In genomic region chr11:91998466-91998865, GRCh38 we compare ENCODE assay signal across 17 cellular contexts.
DNase-seq lines count a peak whose midpoint lies in the region; ATAC-seq and TF ChIP-seq lines count a peak whose summit lies in the region.
"Had no signal": no experiment of that assay in that cellular context is flagged by ENCODE, and none has a peak within 500 bp of the region (broad histone marks: within the 10 kb centered on the region; RNA-seq: fewer than 3 reads in every experiment).

No MANE protein-coding gene starts in this region.

- ATAC-seq in heart left ventricle = no peak
- ATAC-seq: T-helper 17 cell had no signal

- H2AFZ ChIP-seq in hepatocyte (no peak overlapping the region), mesenchymal stem cell (ENCODE audit: low read depth, low read length) (no peak overlapping the region)
- H2AFZ ChIP-seq: PC-9 had no signal

- H4K8ac ChIP-seq in mesenchymal stem cell (ENCODE audit: low read length) = no peak overlapping the region

- H3K27ac ChIP-seq in hepatocyte (peak overlapping the region; percentile 20), mesenchymal stem cell (ENCODE audit: low read length, poor library complexity, severe bottlenecking) (no peak overlapping the region), heart left ventricle (no peak overlapping the region)
- H3K27ac ChIP-seq: PC-9 had no signal

- H3K9me2 ChIP-seq in hepatocyte (replicated peaks; ENCODE audit: insufficient read depth) = no peaks in the 10 kb centered on the region

- no peak overlapping the region for H2BK15ac ChIP-seq in mesenchymal stem cell (ENCODE audit: low read depth, poor library complexity, severe bottlenecking)

- H3K9me3 ChIP-seq in hepatocyte (ENCODE audit: low read depth) = no peaks in the 10 kb centered on the region
- no peaks in the 10 kb centered on the region for H3K9me3 ChIP-seq in mesenchymal stem cell (ENCODE audit: control insufficient read depth, low read length)
- H3K9me3 ChIP-seq in heart left ventricle = no peaks in the 10 kb centered on the region

- H3K14ac ChIP-seq in mesenchymal stem cell (ENCODE audit: low read length in 2 of 2) = no peak overlapping the region

- H3K4me3 ChIP-seq in hepatocyte = no peak overlapping the region
- H3K4me3 ChIP-seq in mesenchymal stem cell (ENCODE audit: insufficient read depth in 1 of 2, low read depth in 1 of 2, low read length in 2 of 2) = no peak overlapping the region
- no peak overlapping the region for H3K4me3 ChIP-seq in heart left ventricle
- H3K4me3 ChIP-seq: PC-9 had no signal

- H4K91ac ChIP-seq in mesenchymal stem cell (ENCODE audit: low read length) = no peak overlapping the region

- no peak overlapping the region for H3K23ac ChIP-seq in mesenchymal stem cell (ENCODE audit: low read length in 2 of 2)

- intact Hi-C loops in heart left ventricle (cut with DNase I) = no loop called here

- H3K18ac ChIP-seq in mesenchymal stem cell (ENCODE audit: low read depth in 1 of 2, low read length in 2 of 2) = no peak overlapping the region

- TF ChIP-seq CTCF in hepatocyte (IDR thresholded peaks at IDR 0.05; ENCODE audit: poor library complexity) (no peak), heart left ventricle (IDR thresholded peaks at IDR 0.05) (no peak)

- no peak overlapping the region for H3K4ac ChIP-seq in mesenchymal stem cell (ENCODE audit: low read depth in 1 of 2, low read length in 2 of 2)

- H2BK5ac ChIP-seq in mesenchymal stem cell (ENCODE audit: low read depth, low read length, poor library complexity, severe bottlenecking) = no peak overlapping the region

- TF ChIP-seq POLR2A in heart left ventricle (IDR thresholded peaks at IDR 0.05) = no peak

- 63% methylated on average over 1 of the region's 1 CpG for WGBS in hepatocyte (ENCODE audit: low lambda C conversion rate, missing lambda C conversion rate)
- WGBS in mesenchymal stem cell = 92% methylated on average over 1 of the region's 1 CpG
- WGBS in heart left ventricle, 4 donors = 92 to 100% (median 98%) methylated on average over 1 of the region's 1 CpG

- H3K36me3 ChIP-seq in hepatocyte (replicated peaks; ENCODE audit: insufficient read depth, low read depth) (no peaks in the 10 kb centered on the region), mesenchymal stem cell (ENCODE audit: control insufficient read depth in 1 of 2, insufficient read depth in 2 of 2, low read depth in 1 of 2, low read length in 2 of 2) (no peaks in the 10 kb centered on the region), heart left ventricle (no peaks in the 10 kb centered on the region)

- no peaks in the 10 kb centered on the region for H3K79me1 ChIP-seq in mesenchymal stem cell (replicated peaks; ENCODE audit: low read length, poor library complexity, severe bottlenecking)

- H2BK120ac ChIP-seq in mesenchymal stem cell (ENCODE audit: low read depth, low read length) = no peak overlapping the region

- H3K9ac ChIP-seq in mesenchymal stem cell (ENCODE audit: low read length) = no peak overlapping the region

- no peak overlapping the region for H2BK12ac ChIP-seq in mesenchymal stem cell (ENCODE audit: low read length in 2 of 2)

- no peaks in the 10 kb centered on the region for H3K27me3 ChIP-seq in hepatocyte
- H3K27me3 ChIP-seq in mesenchymal stem cell (ENCODE audit: control insufficient read depth in 1 of 2, insufficient read depth in 1 of 2, low read length in 2 of 2) = no peaks in the 10 kb centered on the region
- no peaks in the 10 kb centered on the region for H3K27me3 ChIP-seq in heart left ventricle

- H3K4me1 ChIP-seq in hepatocyte (ENCODE audit: insufficient read depth) (no peaks in the 10 kb centered on the region), mesenchymal stem cell (ENCODE audit: control insufficient read depth, insufficient read depth, low read depth, low read length) (no peaks in the 10 kb centered on the region), heart left ventricle (no peaks in the 10 kb centered on the region)

- no peaks in the 10 kb centered on the region for H3K79me2 ChIP-seq in hepatocyte

- H3K4me2 ChIP-seq in hepatocyte (no peak overlapping the region), mesenchymal stem cell (ENCODE audit: low read length, poor library complexity, severe bottlenecking) (no peak overlapping the region)
- H3K4me2 ChIP-seq: PC-9 had no signal

- H4K20me1 ChIP-seq in hepatocyte (ENCODE audit: insufficient read depth, poor library complexity, severe bottlenecking) = no peaks in the 10 kb centered on the region

- DNase-seq in DMS53 (lab: John Stamatoyannopoulos, UW) (peak; percentile 99), NCI-H2029 (lab: John Stamatoyannopoulos, UW) (peak; percentile 85), NCI-H510A treated with DMSO at 0.1 percent for 48 hours (lab: John Stamatoyannopoulos, UW) (peak; percentile 95), hepatocyte (ENCODE audit: low spot score) (no peak), mesenchymal stem cell (no peak), iPS-NIHi11 (ENCODE audit: low spot score) (no peak), heart left ventricle (no peak), GF-D8 (lab: John Stamatoyannopoulos, UW) (no peak)
- DNase-seq: ACHN; CD4-positive, alpha-beta T cell; DMS 273 treated with DMSO at 0.1 percent for 48 hours; HCEC 1CT; MV-4-11; NCI-H187; NCI-H446 treated with DMSO at 0.1 percent for 48 hours; PC-9; T-helper 17 cell had no signal

- H2AK5ac ChIP-seq in mesenchymal stem cell (ENCODE audit: low read length, severe bottlenecking) = no peak overlapping the region

Comparison
In these comparisons a context has a peak if more than half of its experiments do, and no peak if none do; other contexts are left out.
1. DNase-seq: peak in DMS53 (single experiment), NCI-H2029 (single experiment) and NCI-H510A treated with DMSO at 0.1 percent for 48 hours (single experiment); none in hepatocyte (single experiment), mesenchymal stem cell (single experiment), iPS-NIHi11 (single experiment), heart left ventricle (0 of 5) and GF-D8 (single experiment).